In the genomic region with DNA sequence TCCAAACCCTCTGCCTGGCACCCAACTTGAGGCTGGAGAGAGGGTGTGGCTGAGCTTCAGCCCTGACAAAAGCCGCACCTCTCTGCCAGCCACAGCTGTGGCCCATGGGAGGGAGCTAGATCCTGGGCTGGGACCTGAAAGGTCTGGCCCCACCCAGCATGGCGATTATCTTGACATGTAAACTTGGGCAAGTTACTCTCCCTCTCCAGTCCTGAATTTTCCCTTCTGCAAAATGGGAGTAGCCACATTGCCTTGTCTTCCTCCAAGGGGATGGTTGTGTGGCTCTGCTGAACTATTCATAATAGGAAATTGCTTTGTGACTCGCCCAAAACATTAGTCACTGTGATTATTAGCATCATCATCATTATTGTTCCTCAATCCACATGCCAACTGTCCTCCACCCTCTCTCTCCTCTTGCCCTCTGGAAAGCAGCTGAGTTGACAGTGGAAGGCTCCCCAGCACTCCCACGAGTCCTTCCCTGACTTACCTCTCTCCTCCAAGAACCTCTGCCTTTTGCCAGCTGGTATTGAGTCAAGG, we compare ENCODE assay signal across 2 cellular contexts.
TF ChIP-seq lines count a peak whose summit lies in the region.

No MANE protein-coding gene starts in this region.

TF ChIP-seq in A549, 52 proteins besides CTCF, POLR2A, EP300 and RAD21:
- no peak for TF ChIP-seq SREBF2 (IDR thresholded peaks at IDR 0.05)
- TF ChIP-seq MAFK (IDR thresholded peaks at IDR 0.05; ENCODE audit: partially characterized antibody): peak; percentile 47
TF ChIP-seq in A549: peak in this region for 1.

TF ChIP-seq in HepG2, 621 proteins besides CTCF, POLR2A, EP300 and RAD21:
- TF ChIP-seq GABPB1 (CRISPR knock-in tag; IDR thresholded peaks at IDR 0.05) (no peak), SCMH1 (CRISPR knock-in tag; IDR thresholded peaks at IDR 0.05; ENCODE audit: borderline replicate concordance) (no peak), MAFK (conservative IDR thresholded peaks at IDR 0.05 in 1 of 2, IDR thresholded peaks at IDR 0.05 in 1 of 2; ENCODE audit: low read length in 2 of 2) (peak; percentile 55 to 59), MAFF (IDR thresholded peaks at IDR 0.05; ENCODE audit: low read depth, low read length) (0 out of 2 replicates have a peak, but pooled peaks have one; percentile 49)
- TF ChIP-seq, protein P1, sequence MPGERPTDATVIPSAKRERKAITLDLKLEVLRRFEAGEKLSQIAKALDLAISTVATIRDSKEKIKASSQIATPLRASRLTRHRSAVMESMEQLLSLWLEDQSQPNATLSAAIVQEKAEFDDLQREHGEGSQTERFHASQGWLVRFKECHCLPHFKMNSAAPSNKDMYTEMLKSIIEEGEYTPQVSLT (CRISPR knock-in tag; IDR thresholded peaks at IDR 0.05; ENCODE audit: borderline replicate concordance, low read depth): no peak
